Comparison of ENCODE assay signal across 22 cellular contexts in the genomic region with DNA sequence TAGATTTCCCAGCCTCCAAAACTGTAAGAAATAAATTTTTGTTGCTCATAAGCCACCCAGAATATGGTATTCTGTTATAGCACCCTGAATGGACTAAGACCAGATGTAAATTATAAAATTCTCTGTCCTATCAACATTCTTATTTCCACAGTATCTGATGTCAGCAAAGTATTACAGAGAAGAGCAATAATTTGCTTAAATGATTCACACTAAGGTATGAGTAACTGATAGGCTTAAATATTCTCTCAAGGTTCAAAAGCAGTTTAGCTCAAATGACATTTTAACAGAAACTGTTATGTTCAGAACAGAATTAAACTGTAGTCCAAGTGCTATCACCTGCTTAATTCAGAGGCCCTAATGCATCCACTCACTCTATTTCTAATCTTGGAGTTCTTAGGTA. TPM values are rescaled to one million over a fixed set of nuclear protein-coding genes. Genes with fewer than 3 reads are reported as not detected.
DNase-seq lines count a peak whose midpoint lies in the region; ATAC-seq and TF ChIP-seq lines count a peak whose summit lies in the region.
"Had no signal": no experiment of that assay in that cellular context is flagged by ENCODE, and none has a peak within 500 bp of the region (broad histone marks: within the 10 kb centered on the region; RNA-seq: fewer than 3 reads in every experiment).

No MANE protein-coding gene starts in this region.

- H3K4me3 ChIP-seq in epithelial cell of esophagus (ENCODE audit: low read length), result no peak overlapping the region
- no peak overlapping the region for H3K4me3 ChIP-seq in spleen
- H3K4me3 ChIP-seq: lower lobe of right lung, psoas muscle had no signal

- H3K36me3 ChIP-seq in spleen, result no peaks in the 10 kb centered on the region
- H3K36me3 ChIP-seq: lower lobe of right lung had no signal

- H3K27me3 Mint-ChIP-seq in activated T-cell treated with anti-CD3 and anti-CD28 coated beads, Interleukin-2, amount 50 U/mL, for 4 hours (ENCODE audit: low read depth), result no peaks in the 10 kb centered on the region
- H3K27me3 Mint-ChIP-seq in activated T-cell treated with anti-CD3 and anti-CD28 coated beads, Interleukin-2, amount 50 U/mL, for 24 hours, result no peaks in the 10 kb centered on the region
- H3K27me3 Mint-ChIP-seq in naive thymus-derived CD8-positive, alpha-beta T cell, result peaks cover 0 to 9% (median 0%) of the 10 kb centered on the region in 5 donors
- no peaks in the 10 kb centered on the region for H3K27me3 Mint-ChIP-seq in chondrocyte (ENCODE audit: low read depth)
- H3K27me3 Mint-ChIP-seq: activated CD4-positive, alpha-beta memory T cell treated with anti-CD3 and anti-CD28 coated beads, Interleukin-2, amount 10 ng/mL, durations not matched to agents 7 days and 5 days had no signal

- H3K4me3 Mint-ChIP-seq in activated T-cell treated with anti-CD3 and anti-CD28 coated beads, Interleukin-2, amount 50 U/mL, for 4 hours, result no peak overlapping the region
- no peak overlapping the region for H3K4me3 Mint-ChIP-seq in activated T-cell treated with anti-CD3 and anti-CD28 coated beads, Interleukin-2, amount 50 U/mL, for 24 hours
- H3K4me3 Mint-ChIP-seq in naive thymus-derived CD8-positive, alpha-beta T cell, result peak overlapping the region in 2 of 10 donors; percentile 14 to 50
- H3K4me3 Mint-ChIP-seq in chondrocyte (ENCODE audit: unreplicated experiment), result no peak overlapping the region
- H3K4me3 Mint-ChIP-seq: activated CD4-positive, alpha-beta memory T cell treated with anti-CD3 and anti-CD28 coated beads, Interleukin-2, amount 10 ng/mL, durations not matched to agents 7 days and 5 days; activated T-helper 1 cell treated with anti-CD3 and anti-CD28 coated beads, Interleukin-12 subunit alpha, Interleukin-12 subunit beta, Interleukin-2, Interleukin-4 antibody, amounts not matched to agents 30 ng/mL and 10 ng/mL and 1 ng/mL, durations not matched to agents 14 hours and 24 hours and 36 hours; CD8-positive, alpha-beta T cell had no signal

- H3K4me1 Mint-ChIP-seq in activated T-cell treated with anti-CD3 and anti-CD28 coated beads, Interleukin-2, amount 50 U/mL, for 4 hours (ENCODE audit: low read depth), result peaks cover 66% of the 10 kb centered on the region
- peaks cover 60% of the 10 kb centered on the region for H3K4me1 Mint-ChIP-seq in activated T-cell treated with anti-CD3 and anti-CD28 coated beads, Interleukin-2, amount 50 U/mL, for 24 hours (ENCODE audit: low read depth)
- H3K4me1 Mint-ChIP-seq in naive thymus-derived CD8-positive, alpha-beta T cell, result peaks cover 1 to 74% (median 12%) of the 10 kb centered on the region in 4 donors
- H3K4me1 Mint-ChIP-seq in chondrocyte (ENCODE audit: low read depth), result peaks cover 27% of the 10 kb centered on the region

- no peak for DNase-seq in activated T-cell treated with anti-CD3 and anti-CD28 coated beads, Interleukin-2, amount 50 U/mL, for 4 hours
- DNase-seq in activated T-cell treated with anti-CD3 and anti-CD28 coated beads, Interleukin-2, amount 50 U/mL, for 24 hours, result no peak
- DNase-seq in LHCN-M2 (ENCODE audit: low read depth) (peak; percentile 19), epithelial cell of esophagus (ENCODE audit: low read depth) (peak; percentile 28), spleen (no peak), chondrocyte (ENCODE audit: low spot score) (no peak), putamen (ENCODE audit: low spot score) (no peak)
- DNase-seq in naive thymus-derived CD8-positive, alpha-beta T cell, result no peak
- DNase-seq: activated CD4-positive, alpha-beta memory T cell treated with anti-CD3 and anti-CD28 coated beads, Interleukin-2, amount 10 ng/mL, durations not matched to agents 7 days and 5 days; anterior cingulate cortex; CD8-positive, alpha-beta T cell; DND-41; GOT3; lower lobe of right lung; MV-4-11; naive thymus-derived CD4-positive, alpha-beta T cell; NCI-H2081 treated with DMSO at 0.1 percent for 48 hours; NCI-H526; psoas muscle had no signal

- H3K9me3 Mint-ChIP-seq in activated T-cell treated with anti-CD3 and anti-CD28 coated beads, Interleukin-2, amount 50 U/mL, for 4 hours, result peaks cover 10% of the 10 kb centered on the region
- no peaks in the 10 kb centered on the region for H3K9me3 Mint-ChIP-seq in activated T-cell treated with anti-CD3 and anti-CD28 coated beads, Interleukin-2, amount 50 U/mL, for 24 hours
- H3K9me3 Mint-ChIP-seq in naive thymus-derived CD8-positive, alpha-beta T cell, result peaks cover 0 to 9% (median 3%) of the 10 kb centered on the region in 9 donors
- peaks cover 12% of the 10 kb centered on the region for H3K9me3 Mint-ChIP-seq in chondrocyte (ENCODE audit: low read depth)
- H3K9me3 Mint-ChIP-seq: activated CD4-positive, alpha-beta memory T cell treated with anti-CD3 and anti-CD28 coated beads, Interleukin-2, amount 10 ng/mL, durations not matched to agents 7 days and 5 days had no signal

- no peaks in the 10 kb centered on the region for H3K27me3 ChIP-seq in spleen (replicated peaks in 1 of 7)

- TF ChIP-seq POLR2A in spleen (IDR thresholded peaks at IDR 0.05), result no peak

- peaks cover 11 to 98% (median 44%) of the 10 kb centered on the region in 6 donors for H3K4me1 ChIP-seq in spleen

- H3K36me3 Mint-ChIP-seq in activated T-cell treated with anti-CD3 and anti-CD28 coated beads, Interleukin-2, amount 50 U/mL, for 4 hours (ENCODE audit: insufficient read depth), result peaks cover 5% of the 10 kb centered on the region
- no peaks in the 10 kb centered on the region for H3K36me3 Mint-ChIP-seq in activated T-cell treated with anti-CD3 and anti-CD28 coated beads, Interleukin-2, amount 50 U/mL, for 24 hours (ENCODE audit: low read depth)
- H3K36me3 Mint-ChIP-seq in naive thymus-derived CD8-positive, alpha-beta T cell, result peaks cover 0 to 3% (median 0%) of the 10 kb centered on the region in 3 donors
- H3K36me3 Mint-ChIP-seq in chondrocyte (ENCODE audit: low read depth), result peaks cover 5% of the 10 kb centered on the region
- H3K36me3 Mint-ChIP-seq: CD8-positive, alpha-beta T cell had no signal

- TF ChIP-seq CTCF in epithelial cell of esophagus (IDR thresholded peaks at IDR 0.05; ENCODE audit: insufficient read depth, low read depth, low read length, missing control alignments) (no peak), spleen (IDR thresholded peaks at IDR 0.05 in 8 of 11, conservative IDR thresholded peaks at IDR 0.05 in 3 of 11) (no peak), chondrocyte (IDR thresholded peaks at IDR 0.05) (no peak)

- intact Hi-C loops in spleen (cut with DNase I; ENCODE audit: low total_unique reads), result no loop called here

- H3K9me3 ChIP-seq in spleen, result peaks cover 0 to 23% (median 0%) of the 10 kb centered on the region in 8 donors
- H3K9me3 ChIP-seq: lower lobe of right lung, psoas muscle had no signal

- POLR2A ChIA-PET in naive thymus-derived CD8-positive, alpha-beta T cell (lab: Charles Lee), result no interaction called here

- no peak overlapping the region for H3K27ac Mint-ChIP-seq in activated T-cell treated with anti-CD3 and anti-CD28 coated beads, Interleukin-2, amount 50 U/mL, for 24 hours
- H3K27ac Mint-ChIP-seq in naive thymus-derived CD8-positive, alpha-beta T cell, result peak overlapping the region in 2 of 10 donors; percentile 67 to 75
- H3K27ac Mint-ChIP-seq in chondrocyte (ENCODE audit: unreplicated experiment), result no peak overlapping the region
- H3K27ac Mint-ChIP-seq: activated T-helper 1 cell treated with anti-CD3 and anti-CD28 coated beads, Interleukin-12 subunit alpha, Interleukin-12 subunit beta, Interleukin-2, Interleukin-4 antibody, amounts not matched to agents 30 ng/mL and 10 ng/mL and 1 ng/mL, durations not matched to agents 14 hours and 24 hours and 36 hours had no signal

- ATAC-seq in activated T-cell treated with anti-CD3 and anti-CD28 coated beads, Interleukin-2, amount 50 U/mL, for 4 hours, result peak; percentile 42 to 43
- no peak for ATAC-seq in naive thymus-derived CD8-positive, alpha-beta T cell
- ATAC-seq: CD8-positive, alpha-beta T cell; naive thymus-derived CD4-positive, alpha-beta T cell; Panc1; psoas muscle; SK-N-SH treated with all-trans-retinoic acid at 6 μM for 48 hours had no signal

- peak overlapping the region in 6 of 8 donors; percentile 15 to 85 (median 46) for H3K27ac ChIP-seq in spleen
- H3K27ac ChIP-seq: lower lobe of right lung, psoas muscle had no signal

RNA-seq across cellular contexts. Expression of a gene that starts 12.8 kb away (rescaled TPM):
- total RNA-seq in activated T-cell treated with anti-CD3 and anti-CD28 coated beads, Interleukin-2, amount 50 U/mL, for 4 hours, result 1 to 10 TPM; 2.7 to 6.2 (median 4.8) TPM
- total RNA-seq in LHCN-M2 (2014; rRNA removed) (5.5 and 8.8 TPM in 2 replicates), spleen (10 to 100 TPM; 19.9 to 51.7 (median 34.6) TPM), chondrocyte (67.0 to 101 TPM (median 97.7 TPM) in 3 replicates)
- 12.9 TPM for polyA plus RNA-seq in LHCN-M2 (2012)
- 1 to 10 TPM; 5.5 to 6.2 (median 5.6) TPM for polyA plus RNA-seq in spleen
- 1 to 10 TPM; 4.9 to 5.3 TPM for total RNA-seq in naive thymus-derived CD8-positive, alpha-beta T cell
- 1 to 10 TPM in 2 of 3 donors, under 1 TPM in 1; 0.27 to 1.4 (median 1.0) TPM for polyA plus RNA-seq in naive thymus-derived CD8-positive, alpha-beta T cell

Comparison
In these comparisons a context has a peak if more than half of its experiments do, and no peak if none do; other contexts are left out.
1. ATAC-seq: peak in activated T-cell treated with anti-CD3 and anti-CD28 coated beads, Interleukin-2, amount 50 U/mL, for 4 hours (2 of 2); none in naive thymus-derived CD8-positive, alpha-beta T cell (0 of 2).
2. DNase-seq: peak in LHCN-M2 (single experiment) and epithelial cell of esophagus (single experiment); none in activated T-cell treated with anti-CD3 and anti-CD28 coated beads, Interleukin-2, amount 50 U/mL, for 4 hours (single experiment), activated T-cell treated with anti-CD3 and anti-CD28 coated beads, Interleukin-2, amount 50 U/mL, for 24 hours (single experiment), spleen (single experiment), naive thymus-derived CD8-positive, alpha-beta T cell (0 of 10), chondrocyte (single experiment) and putamen (single experiment).